Comparison of ENCODE assay signal across 15 cellular contexts in genomic region chrX:78357342-78358055, GRCh38. TPM values are rescaled to one million over a fixed set of nuclear protein-coding genes. Genes with fewer than 3 reads are reported as not detected.
"Had no signal": no experiment of that assay in that cellular context is flagged by ENCODE, and none has a peak within 500 bp of the region (broad histone marks: within the 10 kb centered on the region; RNA-seq: fewer than 3 reads in every experiment).

No MANE protein-coding gene starts in this region.

- H3K4me1 ChIP-seq: psoas muscle, sigmoid colon had no signal

- DNase-seq: activated CD4-positive, alpha-beta T cell treated with anti-CD3 and anti-CD28 coated beads for 1 hour; activated effector memory CD4-positive, alpha-beta T cell treated with Interleukin-2 at 50 U/mL for 16 hours; activated naive CD8-positive, alpha-beta T cell treated with anti-CD3 and anti-CD28 coated beads for 36 hours; activated T-cell treated with anti-CD3 and anti-CD28 coated beads for 4 hours; anterior cingulate cortex; dermis blood vessel endothelial cell; glutamatergic neuron; occipital lobe; psoas muscle; sigmoid colon; stimulated activated CD4-positive, alpha-beta T cell treated with anti-CD3 and anti-CD28 coated beads, Interleukin-12 subunit alpha, Interleukin-12 subunit beta, amount 100 ng/mL, for 4 hours; stimulated activated naive CD4-positive, alpha-beta T cell treated with Interleukin-2 at 50 U/mL for 16 hours; T1000 had no signal

- H3K27me3 ChIP-seq: sigmoid colon had no signal

- H3K4me3 ChIP-seq: psoas muscle, sigmoid colon had no signal

- H3K27ac ChIP-seq: psoas muscle, sigmoid colon had no signal

- H3K9me3 ChIP-seq: psoas muscle, sigmoid colon had no signal

- H3K36me3 ChIP-seq: sigmoid colon had no signal

- ATAC-seq: natural killer cell treated with Interleukin-12 subunit alpha and Interleukin-12 subunit beta and Interleukin-15 and Interleukin-18, amount 100 ng/mL, for 72 hours; psoas muscle had no signal

RNA-seq across cellular contexts. Expression of gene CYSLTR1, which starts 30.1 kb away (rescaled TPM):
- total RNA-seq: dermis blood vessel endothelial cell, fibroblast of villous mesenchyme had no signal
